In the genomic region with DNA sequence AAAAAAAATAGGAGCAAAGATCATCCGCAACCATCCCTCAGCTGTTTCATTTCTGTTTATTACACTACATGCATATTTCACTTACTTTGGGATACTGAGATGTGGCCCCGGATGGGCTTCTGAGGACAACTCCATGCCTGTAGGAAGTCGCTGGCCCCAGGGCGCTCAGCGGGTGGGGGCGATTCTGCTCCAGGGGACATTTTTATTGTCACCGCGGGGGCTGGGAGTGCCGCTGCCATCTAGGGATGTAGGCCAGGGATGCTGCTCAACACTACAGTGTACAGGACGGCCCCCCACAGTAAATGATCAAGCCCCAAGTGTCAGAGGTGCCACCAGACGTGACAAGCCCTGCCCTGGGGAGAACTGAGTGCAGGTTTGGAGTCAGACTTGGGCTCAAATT, we compare ENCODE assay signal across 1 cellular context.
TF ChIP-seq lines count a peak whose summit lies in the region.

No MANE protein-coding gene starts in this region.

TF ChIP-seq in GM12878, 131 proteins besides CTCF, POLR2A, EP300 and RAD21:
- no peak for TF ChIP-seq TCF12 (IDR thresholded peaks at IDR 0.05; ENCODE audit: low read depth, low read length)
- no peak for TF ChIP-seq SREBF2 (IDR thresholded peaks at IDR 0.05; ENCODE audit: low read length)
- TF ChIP-seq FOXM1 (IDR thresholded peaks at IDR 0.05; ENCODE audit: low read depth, low read length), result no peak
- TF ChIP-seq CHD1 (IDR thresholded peaks at IDR 0.05; ENCODE audit: low read depth, low read length), result no peak
- TF ChIP-seq BCL11A (IDR thresholded peaks at IDR 0.05; ENCODE audit: low read depth, low read length), result no peak
- TF ChIP-seq CBFB (IDR thresholded peaks at IDR 0.05; ENCODE audit: low read depth), result no peak
- TF ChIP-seq IKZF2 (IDR thresholded peaks at IDR 0.05), result no peak
- TF ChIP-seq, protein P1, sequence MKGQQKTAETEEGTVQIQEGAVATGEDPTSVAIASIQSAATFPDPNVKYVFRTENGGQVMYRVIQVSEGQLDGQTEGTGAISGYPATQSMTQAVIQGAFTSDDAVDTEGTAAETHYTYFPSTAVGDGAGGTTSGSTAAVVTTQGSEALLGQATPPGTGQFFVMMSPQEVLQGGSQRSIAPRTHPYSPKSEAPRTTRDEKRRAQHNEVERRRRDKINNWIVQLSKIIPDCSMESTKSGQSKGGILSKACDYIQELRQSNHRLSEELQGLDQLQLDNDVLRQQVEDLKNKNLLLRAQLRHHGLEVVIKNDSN (IDR thresholded peaks at IDR 0.05; ENCODE audit: borderline replicate concordance, extremely low read length, insufficient read depth, low read depth, low read length), result no peak
- no peak for TF ChIP-seq ZSCAN29 (IDR thresholded peaks at IDR 0.05)
- no peak for TF ChIP-seq BHLHE40 (IDR thresholded peaks at IDR 0.05; ENCODE audit: borderline replicate concordance in 1 of 2, low read depth in 2 of 2, low read length in 1 of 2)
- no peak for TF ChIP-seq NFIC (IDR thresholded peaks at IDR 0.05; ENCODE audit: low read depth, low read length)
- TF ChIP-seq, protein P2, sequence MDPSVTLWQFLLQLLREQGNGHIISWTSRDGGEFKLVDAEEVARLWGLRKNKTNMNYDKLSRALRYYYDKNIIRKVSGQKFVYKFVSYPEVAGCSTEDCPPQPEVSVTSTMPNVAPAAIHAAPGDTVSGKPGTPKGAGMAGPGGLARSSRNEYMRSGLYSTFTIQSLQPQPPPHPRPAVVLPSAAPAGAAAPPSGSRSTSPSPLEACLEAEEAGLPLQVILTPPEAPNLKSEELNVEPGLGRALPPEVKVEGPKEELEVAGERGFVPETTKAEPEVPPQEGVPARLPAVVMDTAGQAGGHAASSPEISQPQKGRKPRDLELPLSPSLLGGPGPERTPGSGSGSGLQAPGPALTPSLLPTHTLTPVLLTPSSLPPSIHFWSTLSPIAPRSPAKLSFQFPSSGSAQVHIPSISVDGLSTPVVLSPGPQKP (IDR thresholded peaks at IDR 0.05; ENCODE audit: low read depth, low read length), result no peak
- TF ChIP-seq ZZZ3 (IDR thresholded peaks at IDR 0.05; ENCODE audit: control insufficient read depth, insufficient read length, low read depth), result no peak
- TF ChIP-seq, protein P3, sequence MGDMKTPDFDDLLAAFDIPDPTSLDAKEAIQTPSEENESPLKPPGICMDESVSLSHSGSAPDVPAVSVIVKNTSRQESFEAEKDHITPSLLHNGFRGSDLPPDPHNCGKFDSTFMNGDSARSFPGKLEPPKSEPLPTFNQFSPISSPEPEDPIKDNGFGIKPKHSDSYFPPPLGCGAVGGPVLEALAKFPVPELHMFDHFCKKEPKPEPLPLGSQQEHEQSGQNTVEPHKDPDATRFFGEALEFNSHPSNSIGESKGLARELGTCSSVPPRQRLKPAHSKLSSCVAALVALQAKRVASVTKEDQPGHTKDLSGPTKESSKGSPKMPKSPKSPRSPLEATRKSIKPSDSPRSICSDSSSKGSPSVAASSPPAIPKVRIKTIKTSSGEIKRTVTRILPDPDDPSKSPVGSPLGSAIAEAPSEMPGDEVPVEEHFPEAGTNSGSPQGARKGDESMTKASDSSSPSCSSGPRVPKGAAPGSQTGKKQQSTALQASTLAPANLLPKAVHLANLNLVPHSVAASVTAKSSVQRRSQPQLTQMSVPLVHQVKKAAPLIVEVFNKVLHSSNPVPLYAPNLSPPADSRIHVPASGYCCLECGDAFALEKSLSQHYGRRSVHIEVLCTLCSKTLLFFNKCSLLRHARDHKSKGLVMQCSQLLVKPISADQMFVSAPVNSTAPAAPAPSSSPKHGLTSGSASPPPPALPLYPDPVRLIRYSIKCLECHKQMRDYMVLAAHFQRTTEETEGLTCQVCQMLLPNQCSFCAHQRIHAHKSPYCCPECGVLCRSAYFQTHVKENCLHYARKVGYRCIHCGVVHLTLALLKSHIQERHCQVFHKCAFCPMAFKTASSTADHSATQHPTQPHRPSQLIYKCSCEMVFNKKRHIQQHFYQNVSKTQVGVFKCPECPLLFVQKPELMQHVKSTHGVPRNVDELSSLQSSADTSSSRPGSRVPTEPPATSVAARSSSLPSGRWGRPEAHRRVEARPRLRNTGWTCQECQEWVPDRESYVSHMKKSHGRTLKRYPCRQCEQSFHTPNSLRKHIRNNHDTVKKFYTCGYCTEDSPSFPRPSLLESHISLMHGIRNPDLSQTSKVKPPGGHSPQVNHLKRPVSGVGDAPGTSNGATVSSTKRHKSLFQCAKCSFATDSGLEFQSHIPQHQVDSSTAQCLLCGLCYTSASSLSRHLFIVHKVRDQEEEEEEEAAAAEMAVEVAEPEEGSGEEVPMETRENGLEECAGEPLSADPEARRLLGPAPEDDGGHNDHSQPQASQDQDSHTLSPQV (IDR thresholded peaks at IDR 0.05), result no peak
- TF ChIP-seq, protein P4, sequence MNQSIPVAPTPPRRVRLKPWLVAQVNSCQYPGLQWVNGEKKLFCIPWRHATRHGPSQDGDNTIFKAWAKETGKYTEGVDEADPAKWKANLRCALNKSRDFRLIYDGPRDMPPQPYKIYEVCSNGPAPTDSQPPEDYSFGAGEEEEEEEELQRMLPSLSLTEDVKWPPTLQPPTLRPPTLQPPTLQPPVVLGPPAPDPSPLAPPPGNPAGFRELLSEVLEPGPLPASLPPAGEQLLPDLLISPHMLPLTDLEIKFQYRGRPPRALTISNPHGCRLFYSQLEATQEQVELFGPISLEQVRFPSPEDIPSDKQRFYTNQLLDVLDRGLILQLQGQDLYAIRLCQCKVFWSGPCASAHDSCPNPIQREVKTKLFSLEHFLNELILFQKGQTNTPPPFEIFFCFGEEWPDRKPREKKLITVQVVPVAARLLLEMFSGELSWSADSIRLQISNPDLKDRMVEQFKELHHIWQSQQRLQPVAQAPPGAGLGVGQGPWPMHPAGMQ (IDR thresholded peaks at IDR 0.05; ENCODE audit: borderline replicate concordance), result no peak
